Comparison of ENCODE assay signal across 16 cellular contexts in the genomic region with DNA sequence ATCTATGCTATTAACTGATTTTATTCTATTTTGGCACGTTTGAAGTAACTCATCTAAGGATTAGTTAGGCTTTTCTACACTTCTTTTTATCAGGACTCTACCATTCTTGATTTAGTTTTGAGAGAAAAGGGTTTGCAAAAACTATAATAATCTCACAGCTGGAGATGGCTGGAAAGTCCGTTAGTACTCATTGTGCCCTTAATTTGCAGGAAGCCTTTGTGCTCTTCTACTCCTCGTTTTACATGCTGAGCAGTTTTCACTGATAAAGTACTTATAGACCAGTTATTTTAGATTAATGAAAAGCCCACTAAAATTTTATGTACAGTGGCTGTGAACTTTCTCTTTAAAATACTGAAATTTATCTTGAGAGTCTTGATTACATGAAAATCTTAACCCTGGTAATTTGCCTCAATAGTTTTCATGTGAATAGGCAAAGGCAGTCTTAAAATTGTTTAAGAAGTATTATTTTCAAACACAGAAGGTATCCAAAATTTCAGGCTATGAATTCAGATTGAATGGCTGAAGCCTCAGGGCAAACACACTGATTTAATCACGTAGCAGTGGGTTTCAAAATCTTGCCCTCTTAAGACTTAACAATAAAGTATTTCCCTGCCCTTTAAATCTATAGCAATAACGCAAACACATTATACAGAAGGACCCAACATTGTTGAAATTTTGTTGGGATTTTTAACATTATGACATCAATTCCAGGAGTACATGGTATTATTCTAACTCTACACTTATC. TPM values are rescaled to one million over a fixed set of nuclear protein-coding genes. Genes with fewer than 3 reads are reported as not detected.
DNase-seq lines count a peak whose midpoint lies in the region; ATAC-seq, FAIRE-seq and TF ChIP-seq lines count a peak whose summit lies in the region.
"Had no signal": no experiment of that assay in that cellular context is flagged by ENCODE, and none has a peak within 500 bp of the region (broad histone marks: within the 10 kb centered on the region; RNA-seq: fewer than 3 reads in every experiment).

No MANE protein-coding gene starts in this region.

- TF ChIP-seq EP300 in GM12878 (IDR thresholded peaks at IDR 0.05; ENCODE audit: borderline replicate concordance in 1 of 2, control insufficient read depth in 1 of 2, low read depth in 2 of 2, low read length in 2 of 2) = no peak

- H2AFZ ChIP-seq in GM12878 (ENCODE audit: control insufficient read depth, low read depth, low read length) = no peak overlapping the region

- DNase-seq in A673 (ENCODE audit: low spot score) = peak; percentile 66
- DNase-seq in ELR (ENCODE audit: low read depth) = peak; percentile 28
- DNase-seq in GM12878 (ENCODE audit: low read depth, low spot score) = no peak
- DNase-seq in naive thymus-derived CD8-positive, alpha-beta T cell = no peak
- no peak for DNase-seq in effector CD8-positive, alpha-beta T cell (lab: John Stamatoyannopoulos, UW)
- DNase-seq: activated CD4-positive, alpha-beta T cell treated with anti-CD3 and anti-CD28 coated beads, Interleukin-2, amount 50 U/mL, for 1 hour; activated T-cell treated with anti-CD3 and anti-CD28 coated beads, Interleukin-2, amount 50 U/mL, for 48 hours; NCI-H1436; NCI-H524 treated with DMSO at 0.1 percent for 48 hours; posterior cingulate gyrus; stimulated activated CD4-positive, alpha-beta T cell treated with anti-CD3 and anti-CD28 coated beads, Interleukin-1b, Interleukin-23, amount 100 ng/mL, for 48 hours; stimulated activated CD8-positive, alpha-beta memory T cell treated with anti-CD3 and anti-CD28 coated beads, Interleukin-4, amount 100 ng/mL, for 48 hours; upper lobe of right lung had no signal

- peak overlapping the region; percentile 12 for H3K9ac ChIP-seq in GM12878 (ENCODE audit: control insufficient read depth, insufficient read depth, low read length)

- BruUV-seq in A673 (replicated peaks; lab: Mats Ljungman, UMichigan) (no TSS peak), GM12878 (replicated peaks; lab: Mats Ljungman, UMichigan) (no TSS peak)

- no peak overlapping the region for H3K4me3 ChIP-seq in A673 (ENCODE audit: low read depth, low read length, poor library complexity, severe bottlenecking)
- no peak overlapping the region for H3K4me3 ChIP-seq in GM12878

- peaks cover 0 to 15% (median 10%) of the 10 kb centered on the region in 3 donors for H3K36me3 Mint-ChIP-seq in naive thymus-derived CD8-positive, alpha-beta T cell

- peak overlapping the region; percentile 22 for H3K4me2 ChIP-seq in GM12878 (ENCODE audit: control insufficient read depth, insufficient read depth)

- H3K36me3 ChIP-seq in A673 (ENCODE audit: insufficient read depth, low read length, poor library complexity, severe bottlenecking) = no peaks in the 10 kb centered on the region
- H3K36me3 ChIP-seq in GM12878 (ENCODE audit: control insufficient read depth in 2 of 2, insufficient read depth in 2 of 2, low read length in 1 of 2) = no peaks in the 10 kb centered on the region; a peak in 1 of 4 replicates
- H3K36me3 ChIP-seq: upper lobe of right lung had no signal

- no peaks in the 10 kb centered on the region for H3K9me3 Mint-ChIP-seq in naive thymus-derived CD8-positive, alpha-beta T cell

- peaks cover 22 to 86% (median 78%) of the 10 kb centered on the region in 4 donors for H3K4me1 Mint-ChIP-seq in naive thymus-derived CD8-positive, alpha-beta T cell

- 64% methylated on average over 5 of the region's 5 CpGs for WGBS in GM12878 (ENCODE audit: insufficient coverage, insufficient replicate concordance, low lambda C conversion rate, missing lambda C conversion rate)

- FAIRE-seq in GM12878 (lab: Jason Lieb, UNC) = no peak

- no peak overlapping the region for H3K27ac ChIP-seq in A673 (ENCODE audit: low read depth, low read length, poor library complexity, severe bottlenecking)
- H3K27ac ChIP-seq in GM12878 (ENCODE audit: control insufficient read depth, insufficient read depth) = peak overlapping the region; percentile 67

- H3K27ac Mint-ChIP-seq in naive thymus-derived CD8-positive, alpha-beta T cell = peak overlapping the region in 4 of 10 donors; percentile 7 to 55 (median 46)

- POLR2A ChIA-PET in A673 (lab: Charles Lee; ENCODE audit: low non-redundant PET) = no interaction called here
- POLR2A ChIA-PET in GM12878 (lab: Charles Lee) = interaction anchor here (1.1 to 2.8 kb wide), 5 partner anchors 9 to 80 kb away, joined by 4 to 25 read pairs (median 7); a partner anchor contains a TSS
- POLR2A ChIA-PET in naive thymus-derived CD8-positive, alpha-beta T cell (lab: Charles Lee) = interaction anchor here (2.2 kb wide), 1 partner anchor 18 kb away, joined by 16 read pairs; a partner anchor contains a TSS

- TF ChIP-seq CTCF in A673 (conservative IDR thresholded peaks at IDR 0.05; ENCODE audit: low read depth, low read length) = no peak
- TF ChIP-seq CTCF in GM12878 (IDR thresholded peaks at IDR 0.05 in 2 of 3, conservative IDR thresholded peaks at IDR 0.05 in 1 of 3; ENCODE audit: control insufficient read depth in 2 of 3, extremely low read depth in 1 of 3, insufficient read depth in 1 of 3, low read depth in 3 of 3, low read length in 3 of 3) = no peak

- ATAC-seq in GM12878 = peak; percentile 25; the same call in 1 of the 3 replicates
- no peak for ATAC-seq in naive thymus-derived CD8-positive, alpha-beta T cell
- ATAC-seq in HG03280 (IDR thresholded peaks at IDR 0.05; ENCODE audit: unreplicated experiment) = no peak
- ATAC-seq in HG03135 (IDR thresholded peaks at IDR 0.05; ENCODE audit: unreplicated experiment) = no peak
- no peak for ATAC-seq in HG02642 (IDR thresholded peaks at IDR 0.05; ENCODE audit: poor library complexity, unreplicated experiment)
- ATAC-seq: upper lobe of right lung had no signal

- H3K4me3 Mint-ChIP-seq in naive thymus-derived CD8-positive, alpha-beta T cell = peak overlapping the region in 6 of 10 donors; percentile 14 to 61 (median 34)

- H3K27me3 ChIP-seq in A673 (replicated peaks; ENCODE audit: insufficient read depth, low read depth, low read length, poor library complexity) (no peaks in the 10 kb centered on the region), GM12878 (replicated peaks in 1 of 2; ENCODE audit: control insufficient read depth in 2 of 2, insufficient read depth in 2 of 2, low read length in 1 of 2) (no peaks in the 10 kb centered on the region)
- H3K27me3 ChIP-seq: upper lobe of right lung had no signal

- in situ Hi-C loops in GM12878 (cut with MboI) = no loop called here

- no peak for TF ChIP-seq RAD21 in GM12878 (IDR thresholded peaks at IDR 0.05; ENCODE audit: insufficient read depth, low read depth, low read length)

- no peaks in the 10 kb centered on the region for H3K9me3 ChIP-seq in A673 (ENCODE audit: low read depth, low read length, poor library complexity, severe bottlenecking)
- H3K9me3 ChIP-seq in GM12878 (replicated peaks; ENCODE audit: control insufficient read depth, insufficient read depth, low read length) = peaks cover 2% of the 10 kb centered on the region
- H3K9me3 ChIP-seq: upper lobe of right lung had no signal

- peaks cover 59% of the 10 kb centered on the region for H3K4me1 ChIP-seq in A673 (ENCODE audit: insufficient read depth, low read length, poor library complexity, severe bottlenecking)
- H3K4me1 ChIP-seq in GM12878 (ENCODE audit: control insufficient read depth, insufficient read depth, low read length) = peaks cover 20% of the 10 kb centered on the region

- RAD21 ChIA-PET in GM12878 (lab: Charles Lee; ENCODE audit: unreplicated experiment) = interaction anchor here (0.9 to 3.0 kb wide), 12 partner anchors 8 to 337 kb away, joined by 3 to 55 read pairs (median 8); a partner anchor contains a TSS

- no peak for TF ChIP-seq POLR2A in GM12878 (IDR thresholded peaks at IDR 0.05; ENCODE audit: low read depth, low read length)

- no peaks in the 10 kb centered on the region for H4K20me1 ChIP-seq in GM12878 (ENCODE audit: control insufficient read depth, insufficient read depth)

- CTCF ChIA-PET in A673 (lab: Charles Lee) = no interaction called here
- CTCF ChIA-PET in GM12878 (lab: Yijun Ruan, JAX) = interaction anchor here (0.6 to 3.1 kb wide), 9 partner anchors 8 to 658 kb away, joined by 3 to 25 read pairs (median 4); a partner anchor contains a TSS

- H3K79me2 ChIP-seq in GM12878 (ENCODE audit: control insufficient read depth, insufficient read depth, low read length) = peaks cover 87% of the 10 kb centered on the region

- SMC1A ChIA-PET in GM12878 (lab: Charles Lee; ENCODE audit: uncharacterized antibody, unreplicated experiment) = interaction anchor here (0.9 to 6.5 kb wide), 13 partner anchors 8 to 283 kb away, joined by 3 to 68 read pairs (median 11); a partner anchor contains a TSS

- intact Hi-C loops in A673 (cut with micrococcal nuclease; ENCODE audit: unreplicated experiment) = no loop called here
- intact Hi-C loops in GM12878 (cut with micrococcal nuclease; ENCODE audit: unreplicated experiment) = loop anchor here (2.0 kb wide), 1 partner anchor 51 kb away; no protein-coding TSS in a partner anchor

- no peaks in the 10 kb centered on the region for H3K27me3 Mint-ChIP-seq in naive thymus-derived CD8-positive, alpha-beta T cell

RNA-seq across cellular contexts. Expression of a gene that starts 18.6 kb away (rescaled TPM):
- total RNA-seq in A673 (2021) (24.2 and 28.5 TPM in 2 replicates), GM12878 (2014; rRNA removed) (29.4 and 38.2 TPM in 2 replicates), GM12878 (2014; rRNA removed; fragmentation: Illumina TruSeq; extraction: Trizol) (46.7 and 47.4 TPM in 2 replicates), GM12878 (2021) (38.4 and 40.7 TPM in 2 replicates)
- 73.4 and 76.3 TPM in 2 replicates for total RNA-seq in GM12878 (2013; cell fraction: nucleolus; rRNA removed)
- polyA plus RNA-seq in GM12878 (2011; ENCODE audit: low read depth) = 36.8 TPM
- polyA plus RNA-seq in GM12878 (2011; rRNA removed) (72.3 and 124 TPM in 2 replicates), GM12878 (2014; fragmentation: Illumina TruSeq; extraction: Trizol) (36.7 and 57.0 TPM in 2 replicates), GM12878 (2014; fragmentation: Nextera tagmentation; extraction: Ambion mirVana) (10 to 100 TPM; 32.9 to 37.9 TPM), GM12878 (2014; rRNA removed) (26.4 and 34.5 TPM in 2 replicates), GM12878 (2016; fragmentation: Nextera tagmentation; extraction: Ambion mirVana) (10 to 100 TPM; 17.7 to 20.3 TPM)
- 29.1 and 32.0 TPM in 2 replicates for polyA plus RNA-seq in GM12878 (2011; cell fraction: cytosol; rRNA removed)
- polyA plus RNA-seq in GM12878 (2011; cell fraction: nucleus; rRNA removed) = 19.6 and 29.5 TPM in 2 replicates
- polyA plus RNA-seq in GM12878 (2012) = 34.3 and 48.6 TPM in 2 replicates
- 53.1 and 108 TPM in 2 replicates for polyA minus RNA-seq in GM12878 (2011; rRNA and poly(A)+ RNA removed)
- 22.1 and 24.3 TPM in 2 replicates for polyA minus RNA-seq in GM12878 (2011; cell fraction: cytosol; rRNA and poly(A)+ RNA removed)
- polyA minus RNA-seq in GM12878 (2011; cell fraction: nucleus; rRNA and poly(A)+ RNA removed) = 33.1 and 36.6 TPM in 2 replicates
- total RNA-seq in naive thymus-derived CD8-positive, alpha-beta T cell = 10 to 100 TPM; 64.7 to 73.0 TPM
- 10 to 100 TPM; 28.0 to 42.9 (median 39.0) TPM for polyA plus RNA-seq in naive thymus-derived CD8-positive, alpha-beta T cell

Comparison
In these comparisons a context has a peak if more than half of its experiments do, and no peak if none do; other contexts are left out.
1. DNase-seq: peak in A673 (single experiment) and ELR (single experiment); none in GM12878 (single experiment), naive thymus-derived CD8-positive, alpha-beta T cell (0 of 10) and effector CD8-positive, alpha-beta T cell (single experiment).